Comparison of ENCODE assay signal across 15 cellular contexts in genomic region chr3:82038536-82038935, GRCh38.
DNase-seq lines count a peak whose midpoint lies in the region; ATAC-seq, FAIRE-seq and TF ChIP-seq lines count a peak whose summit lies in the region.
"Had no signal": no experiment of that assay in that cellular context is flagged by ENCODE, and none has a peak within 500 bp of the region (broad histone marks: within the 10 kb centered on the region; RNA-seq: fewer than 3 reads in every experiment).

No MANE protein-coding gene starts in this region.

- H3K27me3 Mint-ChIP-seq in activated T-helper 17 cell treated with anti-CD3 and anti-CD28 coated beads, Interleukin-2, amount 50 U/mL, for 72 hours = no peaks in the 10 kb centered on the region
- H3K27me3 Mint-ChIP-seq: IgD-negative memory B cell had no signal

- no peak for TF ChIP-seq EP300 in H1 (IDR thresholded peaks at IDR 0.05; ENCODE audit: borderline replicate concordance in 1 of 2, low read depth in 2 of 2, low read length in 2 of 2)

- 89% methylated on average over 1 of the region's 1 CpG; no CpG with 5 or more reads in 1 of the 2 experiments for WGBS in H1 (ENCODE audit: extremely low coverage in 1 of 2, insufficient coverage in 1 of 2, insufficient read length in 1 of 2, insufficient replicate concordance in 2 of 2, low coverage in 1 of 2, low lambda C conversion rate in 2 of 2, missing lambda C conversion rate in 1 of 2), 2 experiments
- 35% methylated on average over 1 of the region's 1 CpG for WGBS in prostate gland

- no peak overlapping the region for H4K8ac ChIP-seq in H1 (ENCODE audit: extremely low read depth, insufficient read depth, low read length)

- H3K4me3 ChIP-seq in H1 (ENCODE audit: extremely low read depth in 1 of 4, insufficient read depth in 2 of 4, low read depth in 3 of 4, low read length in 4 of 4) = no peak overlapping the region
- no peak overlapping the region for H3K4me3 ChIP-seq in prostate gland
- H3K4me3 ChIP-seq: A549 had no signal

- H3K23ac ChIP-seq in H1 (ENCODE audit: insufficient read length) = no peak overlapping the region

- H2BK20ac ChIP-seq in H1 (ENCODE audit: low read length) = no peak overlapping the region

- H3K36me3 ChIP-seq in H1 (ENCODE audit: control insufficient read depth in 2 of 4, insufficient read depth in 4 of 4, low read length in 3 of 4) (no peaks in the 10 kb centered on the region), prostate gland (no peaks in the 10 kb centered on the region)

- POLR2A ChIA-PET in H1 (lab: Charles Lee; ENCODE audit: partially characterized antibody) = no interaction called here

- H3K9me3 ChIP-seq in H1 (ENCODE audit: insufficient read depth in 2 of 2, low read depth in 1 of 2, low read length in 1 of 2) (no peaks in the 10 kb centered on the region), prostate gland (no peaks in the 10 kb centered on the region)
- H3K9me3 ChIP-seq: A549 had no signal

- no peak overlapping the region for H3K14ac ChIP-seq in H1 (ENCODE audit: insufficient read length)

- CTCF ChIA-PET in H1 (lab: Charles Lee; ENCODE audit: partially characterized antibody) = interaction anchor here (0.5 kb wide), 1 partner anchor 558 kb away, joined by 3 read pairs; no protein-coding TSS in a partner anchor

- TF ChIP-seq RAD21 in H1 (IDR thresholded peaks at IDR 0.05 in 1 of 2, conservative IDR thresholded peaks at IDR 0.05 in 1 of 2; ENCODE audit: low read depth in 2 of 2, low read length in 2 of 2) = no peak

- H3K23me2 ChIP-seq in H1 (ENCODE audit: low read depth, low read length) = no peaks in the 10 kb centered on the region

- H3K79me1 ChIP-seq in H1 (ENCODE audit: low read depth, low read length) = no peaks in the 10 kb centered on the region

- H3K27me3 ChIP-seq in H1 (replicated peaks in 1 of 4; ENCODE audit: control insufficient read depth in 3 of 4, extremely low read depth in 1 of 4, insufficient read depth in 3 of 4, low read length in 3 of 4) (peaks cover 0 to 1% (median 0%) of the 10 kb centered on the region in 4 experiments; a peak in 1 of 7 replicates), prostate gland (replicated peaks; ENCODE audit: insufficient read depth) (no peaks in the 10 kb centered on the region)

- no peak overlapping the region for H2AK5ac ChIP-seq in H1 (ENCODE audit: low read depth, low read length)

- peak; percentile 55 for DNase-seq in NCI-H748 (lab: John Stamatoyannopoulos, UW; ENCODE audit: unreplicated experiment)
- DNase-seq in NCI-H748 treated with DMSO at 0.1 percent for 48 hours (lab: John Stamatoyannopoulos, UW) = no peak
- peak; percentile 42 for DNase-seq in NCI-H146 treated with DMSO at 0.1 percent for 48 hours (lab: John Stamatoyannopoulos, UW; ENCODE audit: unreplicated experiment)
- DNase-seq in H1 (ENCODE audit: low read depth in 1 of 2, low spot score in 2 of 2) = no peak
- no peak for DNase-seq in prostate gland (ENCODE audit: low spot score)
- DNase-seq: AML-193, DMS79, NCI-H187, NCI-H526 had no signal

- no peak overlapping the region for H3K18ac ChIP-seq in H1 (ENCODE audit: extremely low read depth, low read length)

- no peak for TF ChIP-seq POLR2A in H1 (IDR thresholded peaks at IDR 0.05; ENCODE audit: control extremely low read depth in 1 of 2, low read depth in 2 of 2, low read length in 2 of 2)
- TF ChIP-seq POLR2A in prostate gland (IDR thresholded peaks at IDR 0.05) = no peak

- no peak overlapping the region for H4K91ac ChIP-seq in H1 (replicated peaks; ENCODE audit: insufficient read length, low read length)

- H3K4me1 Mint-ChIP-seq in activated T-helper 17 cell treated with anti-CD3 and anti-CD28 coated beads, Interleukin-2, amount 50 U/mL, for 72 hours = no peaks in the 10 kb centered on the region
- H3K4me1 Mint-ChIP-seq: IgD-negative memory B cell had no signal

- FAIRE-seq in H1 (lab: Jason Lieb, UNC) = peak; percentile 32
- FAIRE-seq: A549 had no signal

- H3K27ac Mint-ChIP-seq in activated T-helper 17 cell treated with anti-CD3 and anti-CD28 coated beads, Interleukin-2, amount 50 U/mL, for 72 hours = no peak overlapping the region
- H3K27ac Mint-ChIP-seq: IgD-negative memory B cell; T-helper 1 cell treated with Interleukin-12 subunit alpha and Interleukin-12 subunit beta and Interleukin-4 antibody, amounts not matched to agents 30 μg/mL and 1 μg/mL, for 36 hours had no signal

- H4K20me1 ChIP-seq in H1 (replicated peaks in 1 of 2; ENCODE audit: control insufficient read depth in 1 of 2, insufficient read depth in 2 of 2, low read length in 2 of 2) = no peaks in the 10 kb centered on the region

- intact Hi-C loops in prostate gland (cut with DNase I) = no loop called here

- H3K79me2 ChIP-seq in H1 (ENCODE audit: control insufficient read depth in 1 of 2, insufficient read depth in 2 of 2, low read length in 2 of 2) = no peaks in the 10 kb centered on the region

- H2BK120ac ChIP-seq in H1 (replicated peaks; ENCODE audit: low read depth, low read length) = no peak overlapping the region

- H3K27ac ChIP-seq in H1 (ENCODE audit: low read depth, low read length) (no peak overlapping the region), prostate gland (no peak overlapping the region)
- H3K27ac ChIP-seq: A549 had no signal

- no peak for ATAC-seq in activated T-helper 17 cell treated with anti-CD3 and anti-CD28 coated beads, Interleukin-2, amount 50 U/mL, for 72 hours (replicated peaks)
- ATAC-seq in GM19455 (IDR thresholded peaks at IDR 0.05; ENCODE audit: unreplicated experiment) = no peak
- ATAC-seq: A549, Right ventricle myocardium inferior had no signal

- no peak overlapping the region for H4K5ac ChIP-seq in H1 (ENCODE audit: insufficient read length, low read depth, low read length)

- no peaks in the 10 kb centered on the region for H3K9me3 Mint-ChIP-seq in activated T-helper 17 cell treated with anti-CD3 and anti-CD28 coated beads, Interleukin-2, amount 50 U/mL, for 72 hours
- H3K9me3 Mint-ChIP-seq: T-helper 1 cell treated with Interleukin-12 subunit alpha and Interleukin-12 subunit beta and Interleukin-4 antibody, amounts not matched to agents 30 μg/mL and 1 μg/mL, for 36 hours had no signal

- H2BK5ac ChIP-seq in H1 (ENCODE audit: low read depth, low read length) = no peak overlapping the region

- H2BK15ac ChIP-seq in H1 (ENCODE audit: low read length) = no peak overlapping the region

- no peaks in the 10 kb centered on the region for H3K36me3 Mint-ChIP-seq in activated T-helper 17 cell treated with anti-CD3 and anti-CD28 coated beads, Interleukin-2, amount 50 U/mL, for 72 hours (ENCODE audit: low read depth)
- H3K36me3 Mint-ChIP-seq: IgD-negative memory B cell had no signal

- H3K9ac ChIP-seq in H1 (replicated peaks in 1 of 4; ENCODE audit: extremely low read depth in 1 of 4, low read depth in 3 of 4, low read length in 3 of 4) = no peak overlapping the region

- no peak overlapping the region for H3K56ac ChIP-seq in H1 (replicated peaks; ENCODE audit: insufficient read length, low read depth, low read length)

- TF ChIP-seq CTCF in H1 (IDR thresholded peaks at IDR 0.05; ENCODE audit: control extremely low read depth in 1 of 3, insufficient read depth in 1 of 3, low read depth in 1 of 3, low read length in 3 of 3) = no peak
- no peak for TF ChIP-seq CTCF in prostate gland (IDR thresholded peaks at IDR 0.05)

- H3K4me3 Mint-ChIP-seq in activated T-helper 17 cell treated with anti-CD3 and anti-CD28 coated beads, Interleukin-2, amount 50 U/mL, for 72 hours = no peak overlapping the region
- H3K4me3 Mint-ChIP-seq: IgD-negative memory B cell; T-helper 1 cell treated with Interleukin-12 subunit alpha and Interleukin-12 subunit beta and Interleukin-4 antibody, amounts not matched to agents 30 μg/mL and 1 μg/mL, for 36 hours had no signal

- H3K4ac ChIP-seq in H1 (replicated peaks; ENCODE audit: insufficient read length, low read depth, low read length) = no peak overlapping the region

- H2AFZ ChIP-seq in H1 (ENCODE audit: low read length) = no peak overlapping the region

- H3K4me1 ChIP-seq in H1 (replicated peaks in 1 of 4; ENCODE audit: control insufficient read depth in 3 of 4, insufficient read depth in 4 of 4, low read length in 3 of 4) (no peaks in the 10 kb centered on the region), prostate gland (replicated peaks) (no peaks in the 10 kb centered on the region)
- H3K4me1 ChIP-seq: A549 had no signal

- H2BK12ac ChIP-seq in H1 (ENCODE audit: low read depth, low read length) = no peak overlapping the region

- H3K4me2 ChIP-seq in H1 (ENCODE audit: insufficient read depth in 1 of 2, low read depth in 2 of 2, low read length in 2 of 2) = no peak overlapping the region
- H3K4me2 ChIP-seq: A549 had no signal

TF ChIP-seq in H1, 55 proteins besides CTCF, POLR2A, EP300 and RAD21:
- TF ChIP-seq TAF1 (IDR thresholded peaks at IDR 0.05; ENCODE audit: low read depth, low read length) (no peak), BRCA1 (IDR thresholded peaks at IDR 0.05; ENCODE audit: low read depth, low read length) (no peak), RNF2 (IDR thresholded peaks at IDR 0.05; ENCODE audit: borderline replicate concordance, low read depth, low read length, missing control alignments, poor library complexity, severe bottlenecking) (no peak), KDM5A (IDR thresholded peaks at IDR 0.05; ENCODE audit: low read length) (no peak), JUND (IDR thresholded peaks at IDR 0.05; ENCODE audit: low read length) (no peak), MAX (IDR thresholded peaks at IDR 0.05) (no peak), SRF (IDR thresholded peaks at IDR 0.05; ENCODE audit: low read depth, low read length) (no peak), POLR2AphosphoS5 (IDR thresholded peaks at IDR 0.05; ENCODE audit: low read depth, low read length) (no peak), HDAC6 (IDR thresholded peaks at IDR 0.05; ENCODE audit: low read depth, low read length) (no peak)

Comparison
In these comparisons a context has a peak if more than half of its experiments do, and no peak if none do; other contexts are left out.
1. DNase-seq: peak in NCI-H748 (single experiment) and NCI-H146 treated with DMSO at 0.1 percent for 48 hours (single experiment); none in NCI-H748 treated with DMSO at 0.1 percent for 48 hours (single experiment), H1 (0 of 2) and prostate gland (single experiment).